1 cellular context compared by ENCODE assay signal in the genomic region with DNA sequence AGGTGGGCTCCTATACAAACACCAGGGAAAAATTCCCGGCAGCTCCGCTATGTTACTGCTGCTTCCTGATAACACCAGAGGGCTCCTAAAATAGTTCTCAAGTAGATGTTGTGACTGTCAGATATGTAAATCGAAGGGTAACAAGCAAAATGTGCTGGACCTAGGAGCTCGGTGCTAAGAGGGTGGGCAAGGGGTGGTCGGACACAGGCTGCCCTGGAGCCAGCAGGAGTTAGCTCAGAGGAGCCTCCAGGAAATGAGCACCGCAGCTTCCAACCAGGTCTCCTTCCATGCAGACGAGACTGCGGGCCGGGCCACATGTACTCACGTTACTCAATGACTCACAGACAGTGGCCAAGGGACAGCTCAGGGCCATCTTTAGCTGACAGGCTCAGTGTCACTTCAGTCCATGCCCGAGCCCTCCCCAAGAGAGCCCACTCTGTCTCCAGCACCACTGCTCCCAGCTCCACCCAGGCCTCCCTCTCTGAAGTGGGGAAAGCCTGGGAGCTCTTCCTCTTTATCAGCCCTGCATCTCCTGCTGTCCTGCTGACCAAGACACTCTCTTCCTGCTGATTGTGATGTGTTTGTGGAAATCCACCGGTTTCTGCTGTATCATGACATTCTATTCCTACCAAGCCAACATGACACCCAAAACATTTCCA.
TF ChIP-seq lines count a peak whose summit lies in the region.

No MANE protein-coding gene starts in this region.

TF ChIP-seq in K562, 482 proteins besides CTCF, POLR2A, EP300 and RAD21 (continued from another document and continues in another):
- no peak for TF ChIP-seq GTF3C2 (IDR thresholded peaks at IDR 0.05; ENCODE audit: borderline replicate concordance, extremely low read depth, insufficient read length)
- no peak for TF ChIP-seq ZNF282 (CRISPR knock-in tag; IDR thresholded peaks at IDR 0.05)
- no peak for TF ChIP-seq ZFP1 (CRISPR knock-in tag; IDR thresholded peaks at IDR 0.05)
- TF ChIP-seq MTA3 (IDR thresholded peaks at IDR 0.05; ENCODE audit: borderline replicate concordance): peak; percentile 83
- no peak for TF ChIP-seq CBX5 (IDR thresholded peaks at IDR 0.05; ENCODE audit: borderline replicate concordance, low read depth)
- TF ChIP-seq XRCC3 (IDR thresholded peaks at IDR 0.05): no peak
- no peak for TF ChIP-seq ZNF780A (CRISPR knock-in tag; IDR thresholded peaks at IDR 0.05)
- TF ChIP-seq XRCC5 (IDR thresholded peaks at IDR 0.05; ENCODE audit: low read depth, low read length): no peak
- TF ChIP-seq ZNF398 (CRISPR knock-in tag; IDR thresholded peaks at IDR 0.05): no peak
- peak; percentile 83; the same call in 1 of the 2 replicates for TF ChIP-seq ZNF583 (CRISPR knock-in tag; IDR thresholded peaks at IDR 0.05)
- TF ChIP-seq BRCA1 (IDR thresholded peaks at IDR 0.05): no peak
- no peak for TF ChIP-seq BRCA1 (CRISPR knock-in tag; IDR thresholded peaks at IDR 0.05)
- no peak for TF ChIP-seq KLF6 (CRISPR knock-in tag; IDR thresholded peaks at IDR 0.05; ENCODE audit: borderline replicate concordance)
- TF ChIP-seq FOSL1 (tag; conservative IDR thresholded peaks at IDR 0.05): peak; percentile 95
- TF ChIP-seq WHSC1 (IDR thresholded peaks at IDR 0.05; ENCODE audit: low read length): no peak
- peak; percentile 94 for TF ChIP-seq MAFG (tag; conservative IDR thresholded peaks at IDR 0.05)
- TF ChIP-seq DLX4 (CRISPR knock-in tag; IDR thresholded peaks at IDR 0.05): no peak
- TF ChIP-seq OTX1 (CRISPR knock-in tag; IDR thresholded peaks at IDR 0.05): no peak
- peak; percentile 67; the same call in 1 of the 2 replicates for TF ChIP-seq TAL1 (IDR thresholded peaks at IDR 0.05)
- TF ChIP-seq, protein P1, sequence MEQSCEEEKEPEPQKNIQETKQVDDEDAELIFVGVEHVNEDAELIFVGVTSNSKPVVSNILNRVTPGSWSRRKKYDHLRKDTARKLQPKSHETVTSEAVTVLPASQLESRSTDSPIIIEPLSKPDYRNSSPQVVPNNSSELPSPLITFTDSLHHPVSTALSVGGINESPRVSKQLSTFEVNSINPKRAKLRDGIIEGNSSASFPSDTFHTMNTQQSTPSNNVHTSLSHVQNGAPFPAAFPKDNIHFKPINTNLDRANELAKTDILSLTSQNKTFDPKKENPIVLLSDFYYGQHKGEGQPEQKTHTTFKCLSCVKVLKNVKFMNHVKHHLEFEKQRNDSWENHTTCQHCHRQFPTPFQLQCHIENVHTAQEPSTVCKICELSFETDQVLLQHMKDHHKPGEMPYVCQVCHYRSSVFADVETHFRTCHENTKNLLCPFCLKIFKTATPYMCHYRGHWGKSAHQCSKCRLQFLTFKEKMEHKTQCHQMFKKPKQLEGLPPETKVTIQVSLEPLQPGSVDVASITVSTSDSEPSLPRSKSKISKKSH (CRISPR knock-in tag; IDR thresholded peaks at IDR 0.05): no peak
- TF ChIP-seq FOXK1 (CRISPR knock-in tag; IDR thresholded peaks at IDR 0.05; ENCODE audit: borderline replicate concordance): no peak
- peak; percentile 88; the same call in 1 of the 2 replicates for TF ChIP-seq MEF2D (tag; conservative IDR thresholded peaks at IDR 0.05; ENCODE audit: low read depth)
- TF ChIP-seq, protein P2, sequence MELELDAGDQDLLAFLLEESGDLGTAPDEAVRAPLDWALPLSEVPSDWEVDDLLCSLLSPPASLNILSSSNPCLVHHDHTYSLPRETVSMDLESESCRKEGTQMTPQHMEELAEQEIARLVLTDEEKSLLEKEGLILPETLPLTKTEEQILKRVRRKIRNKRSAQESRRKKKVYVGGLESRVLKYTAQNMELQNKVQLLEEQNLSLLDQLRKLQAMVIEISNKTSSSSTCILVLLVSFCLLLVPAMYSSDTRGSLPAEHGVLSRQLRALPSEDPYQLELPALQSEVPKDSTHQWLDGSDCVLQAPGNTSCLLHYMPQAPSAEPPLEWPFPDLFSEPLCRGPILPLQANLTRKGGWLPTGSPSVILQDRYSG (tag; conservative IDR thresholded peaks at IDR 0.05; ENCODE audit: low read depth): peak; percentile 79; the same call in 1 of the 2 replicates
- TF ChIP-seq PRPF4 (IDR thresholded peaks at IDR 0.05; ENCODE audit: insufficient read depth, low read depth, low read length, poor library complexity, severe bottlenecking): no peak
- TF ChIP-seq CBFA2T2 (conservative IDR thresholded peaks at IDR 0.05): peak; percentile 67
- TF ChIP-seq, protein P3, sequence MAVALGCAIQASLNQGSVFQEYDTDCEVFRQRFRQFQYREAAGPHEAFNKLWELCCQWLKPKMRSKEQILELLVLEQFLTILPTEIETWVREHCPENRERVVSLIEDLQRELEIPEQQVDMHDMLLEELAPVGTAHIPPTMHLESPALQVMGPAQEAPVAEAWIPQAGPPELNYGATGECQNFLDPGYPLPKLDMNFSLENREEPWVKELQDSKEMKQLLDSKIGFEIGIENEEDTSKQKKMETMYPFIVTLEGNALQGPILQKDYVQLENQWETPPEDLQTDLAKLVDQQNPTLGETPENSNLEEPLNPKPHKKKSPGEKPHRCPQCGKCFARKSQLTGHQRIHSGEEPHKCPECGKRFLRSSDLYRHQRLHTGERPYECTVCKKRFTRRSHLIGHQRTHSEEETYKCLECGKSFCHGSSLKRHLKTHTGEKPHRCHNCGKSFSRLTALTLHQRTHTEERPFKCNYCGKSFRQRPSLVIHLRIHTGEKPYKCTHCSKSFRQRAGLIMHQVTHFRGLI (CRISPR knock-in tag; IDR thresholded peaks at IDR 0.05): no peak
- no peak for TF ChIP-seq FIP1L1 (IDR thresholded peaks at IDR 0.05; ENCODE audit: low read depth, low read length, poor library complexity, severe bottlenecking)
- TF ChIP-seq ZNF75A (CRISPR knock-in tag; IDR thresholded peaks at IDR 0.05): no peak
- TF ChIP-seq ZNF124 (CRISPR knock-in tag; IDR thresholded peaks at IDR 0.05): no peak
- TF ChIP-seq RBBP5 (IDR thresholded peaks at IDR 0.05; ENCODE audit: borderline replicate concordance, insufficient read depth, low read length, poor library complexity, severe bottlenecking): peak; percentile 59
- TF ChIP-seq JUNB (CRISPR knock-in tag; conservative IDR thresholded peaks at IDR 0.05): no peak
- no peak for TF ChIP-seq AFF4 (CRISPR knock-in tag; IDR thresholded peaks at IDR 0.05)
- TF ChIP-seq MEF2A (IDR thresholded peaks at IDR 0.05; ENCODE audit: control insufficient read depth, low read depth, low read length): peak; percentile 93
- TF ChIP-seq, protein P4, sequence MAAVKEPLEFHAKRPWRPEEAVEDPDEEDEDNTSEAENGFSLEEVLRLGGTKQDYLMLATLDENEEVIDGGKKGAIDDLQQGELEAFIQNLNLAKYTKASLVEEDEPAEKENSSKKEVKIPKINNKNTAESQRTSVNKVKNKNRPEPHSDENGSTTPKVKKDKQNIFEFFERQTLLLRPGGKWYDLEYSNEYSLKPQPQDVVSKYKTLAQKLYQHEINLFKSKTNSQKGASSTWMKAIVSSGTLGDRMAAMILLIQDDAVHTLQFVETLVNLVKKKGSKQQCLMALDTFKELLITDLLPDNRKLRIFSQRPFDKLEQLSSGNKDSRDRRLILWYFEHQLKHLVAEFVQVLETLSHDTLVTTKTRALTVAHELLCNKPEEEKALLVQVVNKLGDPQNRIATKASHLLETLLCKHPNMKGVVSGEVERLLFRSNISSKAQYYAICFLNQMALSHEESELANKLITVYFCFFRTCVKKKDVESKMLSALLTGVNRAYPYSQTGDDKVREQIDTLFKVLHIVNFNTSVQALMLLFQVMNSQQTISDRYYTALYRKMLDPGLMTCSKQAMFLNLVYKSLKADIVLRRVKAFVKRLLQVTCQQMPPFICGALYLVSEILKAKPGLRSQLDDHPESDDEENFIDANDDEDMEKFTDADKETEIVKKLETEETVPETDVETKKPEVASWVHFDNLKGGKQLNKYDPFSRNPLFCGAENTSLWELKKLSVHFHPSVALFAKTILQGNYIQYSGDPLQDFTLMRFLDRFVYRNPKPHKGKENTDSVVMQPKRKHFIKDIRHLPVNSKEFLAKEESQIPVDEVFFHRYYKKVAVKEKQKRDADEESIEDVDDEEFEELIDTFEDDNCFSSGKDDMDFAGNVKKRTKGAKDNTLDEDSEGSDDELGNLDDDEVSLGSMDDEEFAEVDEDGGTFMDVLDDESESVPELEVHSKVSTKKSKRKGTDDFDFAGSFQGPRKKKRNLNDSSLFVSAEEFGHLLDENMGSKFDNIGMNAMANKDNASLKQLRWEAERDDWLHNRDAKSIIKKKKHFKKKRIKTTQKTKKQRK (IDR thresholded peaks at IDR 0.05; ENCODE audit: borderline replicate concordance, low read depth, low read length): no peak
- TF ChIP-seq, protein P5, sequence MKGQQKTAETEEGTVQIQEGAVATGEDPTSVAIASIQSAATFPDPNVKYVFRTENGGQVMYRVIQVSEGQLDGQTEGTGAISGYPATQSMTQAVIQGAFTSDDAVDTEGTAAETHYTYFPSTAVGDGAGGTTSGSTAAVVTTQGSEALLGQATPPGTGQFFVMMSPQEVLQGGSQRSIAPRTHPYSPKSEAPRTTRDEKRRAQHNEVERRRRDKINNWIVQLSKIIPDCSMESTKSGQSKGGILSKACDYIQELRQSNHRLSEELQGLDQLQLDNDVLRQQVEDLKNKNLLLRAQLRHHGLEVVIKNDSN (CRISPR knock-in tag; IDR thresholded peaks at IDR 0.05): 0 out of 2 replicates have a peak, but pooled peaks have one; percentile 28
- TF ChIP-seq KLF16 (IDR thresholded peaks at IDR 0.05): peak; percentile 38; the same call in 1 of the 2 replicates
- no peak for TF ChIP-seq GTF2B (IDR thresholded peaks at IDR 0.05; ENCODE audit: extremely low read depth, insufficient read length)
- TF ChIP-seq, protein P6, sequence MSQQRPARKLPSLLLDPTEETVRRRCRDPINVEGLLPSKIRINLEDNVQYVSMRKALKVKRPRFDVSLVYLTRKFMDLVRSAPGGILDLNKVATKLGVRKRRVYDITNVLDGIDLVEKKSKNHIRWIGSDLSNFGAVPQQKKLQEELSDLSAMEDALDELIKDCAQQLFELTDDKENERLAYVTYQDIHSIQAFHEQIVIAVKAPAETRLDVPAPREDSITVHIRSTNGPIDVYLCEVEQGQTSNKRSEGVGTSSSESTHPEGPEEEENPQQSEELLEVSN (IDR thresholded peaks at IDR 0.05; ENCODE audit: borderline replicate concordance in 1 of 2, extremely low read depth in 1 of 2, insufficient read depth in 1 of 2, insufficient read length in 1 of 2, low read depth in 1 of 2, low read length in 1 of 2, poor library complexity in 1 of 2, severe bottlenecking in 1 of 2): peak; percentile 79 to 84
